Comparison of ENCODE assay signal across 11 cellular contexts in genomic region chr18:44819944-44820510, GRCh38.
DNase-seq lines count a peak whose midpoint lies in the region; ATAC-seq, FAIRE-seq and TF ChIP-seq lines count a peak whose summit lies in the region.
"Had no signal": no experiment of that assay in that cellular context is flagged by ENCODE, and none has a peak within 500 bp of the region (broad histone marks: within the 10 kb centered on the region; RNA-seq: fewer than 3 reads in every experiment).

No MANE protein-coding gene starts in this region.

- peaks cover 62 to 100% of the 10 kb centered on the region in 2 donors for H3K4me1 Mint-ChIP-seq in stimulated activated naive B cell treated with anti-CD40 and anti-IgM and Interleukin-4, amounts not matched to agents 10 μg/mL and 1 μg/mL and 100 μg/mL, for 72 hours
- H3K4me1 Mint-ChIP-seq in activated CD4-positive, alpha-beta T cell treated with anti-CD3 and anti-CD28 coated beads, Interleukin-2, amount 10 ng/mL, durations not matched to agents 7 days and 5 days: peaks cover 6% of the 10 kb centered on the region

- H3K27ac Mint-ChIP-seq in stimulated activated naive B cell treated with anti-CD40 and anti-IgM and Interleukin-4, amounts not matched to agents 10 μg/mL and 1 μg/mL and 100 μg/mL, for 72 hours: peak overlapping the region; percentile 52
- H3K27ac Mint-ChIP-seq in activated CD4-positive, alpha-beta T cell treated with anti-CD3 and anti-CD28 coated beads, Interleukin-2, amount 10 ng/mL, durations not matched to agents 7 days and 5 days: no peak overlapping the region
- H3K27ac Mint-ChIP-seq: CD4-positive, CD25-positive, alpha-beta regulatory T cell had no signal

- H3K36me3 Mint-ChIP-seq in stimulated activated naive B cell treated with anti-CD40 and anti-IgM and Interleukin-4, amounts not matched to agents 10 μg/mL and 1 μg/mL and 100 μg/mL, for 72 hours: peaks cover 60 to 79% of the 10 kb centered on the region in 2 donors
- H3K36me3 Mint-ChIP-seq in activated CD4-positive, alpha-beta T cell treated with anti-CD3 and anti-CD28 coated beads, Interleukin-2, amount 10 ng/mL, durations not matched to agents 7 days and 5 days (ENCODE audit: low read depth): no peaks in the 10 kb centered on the region
- H3K36me3 Mint-ChIP-seq: CD4-positive, CD25-positive, alpha-beta regulatory T cell had no signal

- ATAC-seq in HG02798 (IDR thresholded peaks at IDR 0.05; ENCODE audit: poor library complexity, unreplicated experiment): peak; percentile 59
- ATAC-seq in left lobe of liver: peak; percentile 83
- ATAC-seq in stimulated activated naive B cell treated with anti-CD40 and anti-IgM and Interleukin-4, amounts not matched to agents 10 μg/mL and 1 μg/mL and 100 μg/mL, for 72 hours (replicated peaks): no peak

- CTCF ChIA-PET in activated CD4-positive, alpha-beta T cell treated with anti-CD3 and anti-CD28 coated beads, Interleukin-2, amount 10 ng/mL, durations not matched to agents 7 days and 5 days (lab: Charles Lee): no interaction called here

- DNase-seq in cerebellum (ENCODE audit: low spot score) (peak; percentile 44), left lobe of liver (ENCODE audit: low spot score) (peak; percentile 84), GM12891 (ENCODE audit: insufficient read length, low spot score) (no peak), MV-4-11 (lab: John Stamatoyannopoulos, UW) (no peak), GF-D8 (lab: John Stamatoyannopoulos, UW) (no peak)
- no peak for DNase-seq in stimulated activated naive B cell treated with anti-CD40 and anti-IgM and Interleukin-4, amounts not matched to agents 10 μg/mL and 1 μg/mL and 100 μg/mL, for 72 hours
- no peak for DNase-seq in activated CD4-positive, alpha-beta T cell treated with anti-CD3 and anti-CD28 coated beads, Interleukin-2, amount 10 ng/mL, durations not matched to agents 7 days and 5 days
- DNase-seq: activated CD4-positive, CD25-positive, alpha-beta regulatory T cell treated with anti-CD3 and anti-CD28 coated beads, Interleukin-2, amount 50 U/mL, for 72 hours; CD4-positive, CD25-positive, alpha-beta regulatory T cell; NCI-H2081 treated with DMSO at 0.1 percent for 48 hours had no signal

- no peak overlapping the region for H3K4me3 Mint-ChIP-seq in stimulated activated naive B cell treated with anti-CD40 and anti-IgM and Interleukin-4, amounts not matched to agents 10 μg/mL and 1 μg/mL and 100 μg/mL, for 72 hours
- H3K4me3 Mint-ChIP-seq in activated CD4-positive, alpha-beta T cell treated with anti-CD3 and anti-CD28 coated beads, Interleukin-2, amount 10 ng/mL, durations not matched to agents 7 days and 5 days: no peak overlapping the region
- H3K4me3 Mint-ChIP-seq: CD4-positive, CD25-positive, alpha-beta regulatory T cell had no signal

- no peak for FAIRE-seq in GM12891 (lab: Jason Lieb, UNC)

- POLR2A ChIA-PET in activated CD4-positive, alpha-beta T cell treated with anti-CD3 and anti-CD28 coated beads, Interleukin-2, amount 10 ng/mL, durations not matched to agents 7 days and 5 days (lab: Charles Lee): no interaction called here

- H3K9me3 Mint-ChIP-seq in stimulated activated naive B cell treated with anti-CD40 and anti-IgM and Interleukin-4, amounts not matched to agents 10 μg/mL and 1 μg/mL and 100 μg/mL, for 72 hours: peaks cover 3 to 4% of the 10 kb centered on the region in 2 donors
- H3K9me3 Mint-ChIP-seq in activated CD4-positive, alpha-beta T cell treated with anti-CD3 and anti-CD28 coated beads, Interleukin-2, amount 10 ng/mL, durations not matched to agents 7 days and 5 days: peaks cover 3% of the 10 kb centered on the region

- no peaks in the 10 kb centered on the region for H3K27me3 Mint-ChIP-seq in stimulated activated naive B cell treated with anti-CD40 and anti-IgM and Interleukin-4, amounts not matched to agents 10 μg/mL and 1 μg/mL and 100 μg/mL, for 72 hours
- peaks cover 24% of the 10 kb centered on the region for H3K27me3 Mint-ChIP-seq in activated CD4-positive, alpha-beta T cell treated with anti-CD3 and anti-CD28 coated beads, Interleukin-2, amount 10 ng/mL, durations not matched to agents 7 days and 5 days
- H3K27me3 Mint-ChIP-seq: CD4-positive, CD25-positive, alpha-beta regulatory T cell had no signal

- no peak for TF ChIP-seq POLR2A in GM12891 (IDR thresholded peaks at IDR 0.05; ENCODE audit: low read depth, low read length)

TF ChIP-seq in GM12891, 5 proteins besides CTCF, POLR2A, EP300 and RAD21:
- no peak for TF ChIP-seq POLR2AphosphoS5 (IDR thresholded peaks at IDR 0.05; ENCODE audit: low read depth, low read length)
- TF ChIP-seq TAF1 (IDR thresholded peaks at IDR 0.05; ENCODE audit: low read depth, low read length): no peak
- no peak for TF ChIP-seq SPI1 (IDR thresholded peaks at IDR 0.05; ENCODE audit: low read depth, low read length)
- no peak for TF ChIP-seq POU2F2 (IDR thresholded peaks at IDR 0.05; ENCODE audit: low read depth, low read length)
- no peak for TF ChIP-seq PAX5 (IDR thresholded peaks at IDR 0.05; ENCODE audit: insufficient read depth, low read length, severe bottlenecking)
TF ChIP-seq in GM12891: peak in this region for 0.

Comparison
In these comparisons a context has a peak if more than half of its experiments do, and no peak if none do; other contexts are left out.
1. ATAC-seq: peak in HG02798 (single experiment) and left lobe of liver (single experiment); none in stimulated activated naive B cell treated with anti-CD40 and anti-IgM and Interleukin-4, amounts not matched to agents 10 μg/mL and 1 μg/mL and 100 μg/mL, for 72 hours (0 of 2).
2. DNase-seq: peak in cerebellum (single experiment) and left lobe of liver (single experiment); none in stimulated activated naive B cell treated with anti-CD40 and anti-IgM and Interleukin-4, amounts not matched to agents 10 μg/mL and 1 μg/mL and 100 μg/mL, for 72 hours (single experiment), GM12891 (single experiment), MV-4-11 (single experiment), GF-D8 (single experiment) and activated CD4-positive, alpha-beta T cell treated with anti-CD3 and anti-CD28 coated beads, Interleukin-2, amount 10 ng/mL, durations not matched to agents 7 days and 5 days (single experiment).